Comparison of ENCODE assay signal across 15 cellular contexts in the genomic region with DNA sequence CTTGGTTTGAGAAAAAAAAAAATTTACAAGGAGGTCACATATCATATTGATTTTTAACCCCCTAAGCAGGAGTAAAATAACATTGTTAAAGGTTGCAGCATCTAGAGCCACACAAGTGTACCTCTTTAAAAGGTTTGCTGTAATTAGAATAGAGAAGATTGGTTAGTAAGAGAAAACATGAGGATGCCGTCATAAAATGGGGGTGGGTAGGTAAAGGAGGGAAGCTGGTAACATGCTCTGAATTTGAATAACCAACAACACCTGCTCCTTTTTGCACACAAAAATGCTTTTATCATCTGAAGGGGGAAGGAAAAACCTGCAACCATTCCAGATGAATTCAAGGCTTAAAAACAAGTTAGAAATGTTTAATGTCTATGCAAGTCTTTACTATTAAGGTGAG.
"Had no signal": no experiment of that assay in that cellular context is flagged by ENCODE, and none has a peak within 500 bp of the region (broad histone marks: within the 10 kb centered on the region; RNA-seq: fewer than 3 reads in every experiment).

No MANE protein-coding gene starts in this region.

- DNase-seq: activated CD4-positive, alpha-beta T cell treated with anti-CD3 and anti-CD28 coated beads, Interleukin-2, amount 10 ng/mL, durations not matched to agents 7 days and 5 days; activated CD8-positive, alpha-beta memory T cell treated with anti-CD3 and anti-CD28 coated beads, Interleukin-2, amount 50 U/mL, for 4 hours; activated naive CD4-positive, alpha-beta T cell treated with anti-CD3 and anti-CD28 coated beads for 36 hours; activated T-cell treated with anti-CD3 and anti-CD28 coated beads, Interleukin-2, amount 50 U/mL, for 4 hours; brain microvascular endothelial cell; central memory CD4-positive, alpha-beta T cell; foreskin keratinocyte; islet precursor cell; lower lobe of right lung; nephron progenitor cell; occipital lobe; spleen; stimulated activated naive CD4-positive, alpha-beta T cell treated with Interleukin-2 at 50 U/mL for 16 hours; thyroid gland had no signal

- ATAC-seq: activated CD4-positive, CD25-positive, alpha-beta regulatory T cell treated with anti-CD3 and anti-CD28 coated beads, Interleukin-2, amount 50 U/mL, for 24 hours; activated T-cell treated with anti-CD3 and anti-CD28 coated beads, Interleukin-2, amount 50 U/mL, for 4 hours; foreskin keratinocyte; lower lobe of right lung had no signal

- H3K4me1 Mint-ChIP-seq: activated CD4-positive, alpha-beta T cell treated with anti-CD3 and anti-CD28 coated beads, Interleukin-2, amount 10 ng/mL, durations not matched to agents 7 days and 5 days had no signal

- H3K4me3 Mint-ChIP-seq: activated CD4-positive, alpha-beta T cell treated with anti-CD3 and anti-CD28 coated beads, Interleukin-2, amount 10 ng/mL, durations not matched to agents 7 days and 5 days; activated naive CD4-positive, alpha-beta T cell treated with anti-CD3 and anti-CD28 coated beads for 36 hours; activated T-cell treated with anti-CD3 and anti-CD28 coated beads, Interleukin-2, amount 50 U/mL, for 4 hours; nephron progenitor cell had no signal

- H3K9me3 Mint-ChIP-seq: activated CD4-positive, alpha-beta T cell treated with anti-CD3 and anti-CD28 coated beads, Interleukin-2, amount 10 ng/mL, durations not matched to agents 7 days and 5 days; nephron progenitor cell had no signal

- H3K27ac Mint-ChIP-seq: activated CD4-positive, alpha-beta T cell treated with anti-CD3 and anti-CD28 coated beads, Interleukin-2, amount 10 ng/mL, durations not matched to agents 7 days and 5 days; activated naive CD4-positive, alpha-beta T cell treated with anti-CD3 and anti-CD28 coated beads for 36 hours; nephron progenitor cell had no signal

- H3K27me3 Mint-ChIP-seq: activated CD4-positive, alpha-beta T cell treated with anti-CD3 and anti-CD28 coated beads, Interleukin-2, amount 10 ng/mL, durations not matched to agents 7 days and 5 days had no signal
